28 cellular contexts compared by ENCODE assay signal in the genomic region with DNA sequence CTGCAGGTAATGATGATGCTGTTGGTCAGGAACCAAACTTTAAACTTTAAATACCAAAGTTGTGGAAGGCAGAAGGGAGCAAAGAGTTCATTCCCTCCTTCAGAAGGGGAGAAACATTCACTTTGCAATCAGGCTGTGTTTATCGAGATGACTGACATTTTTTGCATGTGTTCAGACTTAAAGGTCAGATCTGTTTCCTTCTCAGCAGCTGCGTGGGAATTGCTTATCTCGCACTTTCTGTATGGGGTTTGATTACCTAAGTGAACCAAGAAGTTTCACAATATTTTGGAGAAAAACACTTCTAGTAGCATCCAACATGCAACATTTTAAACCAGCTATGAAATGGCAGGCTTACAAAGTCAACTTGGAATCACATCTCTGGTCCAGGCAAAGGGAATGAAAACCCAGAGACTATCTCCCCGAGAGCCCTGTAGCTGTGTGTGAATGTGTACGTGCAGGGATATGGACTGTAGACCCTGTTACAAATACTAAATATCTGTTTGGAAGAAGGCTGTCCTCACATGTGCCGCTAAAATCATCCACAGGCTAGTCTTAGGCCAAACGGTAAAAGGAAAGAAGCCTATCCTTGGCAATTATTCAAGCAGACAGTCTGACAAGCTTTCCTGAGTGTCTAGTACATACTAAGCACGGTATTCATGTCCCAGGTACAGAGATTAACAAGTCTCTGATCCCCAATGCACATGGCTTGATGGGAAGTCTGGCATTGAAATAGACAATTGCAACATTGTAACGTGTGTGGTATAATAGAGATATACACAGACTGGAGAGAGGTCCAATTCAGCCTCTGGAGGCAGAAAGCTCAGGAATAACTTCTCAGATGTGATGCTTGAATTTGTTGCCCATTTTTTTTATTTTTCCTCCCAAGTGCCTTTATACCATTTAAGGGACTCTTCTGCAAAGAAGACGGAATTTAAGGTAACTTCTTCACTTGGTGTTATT.
"Had no signal": no experiment of that assay in that cellular context is flagged by ENCODE, and none has a peak within 500 bp of the region (broad histone marks: within the 10 kb centered on the region; RNA-seq: fewer than 3 reads in every experiment).

No MANE protein-coding gene starts in this region.

- H2AFZ ChIP-seq: parathyroid adenoma had no signal

- H3K9ac ChIP-seq: parathyroid adenoma had no signal

- FAIRE-seq: keratinocyte, TTC549 had no signal

- H3K27ac ChIP-seq: cardiac muscle cell, coronary artery, dorsolateral prefrontal cortex, gastrocnemius medialis, lower lobe of right lung, parathyroid adenoma, psoas muscle, upper lobe of left lung, vagina, VCaP had no signal

- H3K36me3 ChIP-seq: cardiac muscle cell, gastrocnemius medialis, lower lobe of right lung, upper lobe of left lung, vagina had no signal

- H3K4me3 ChIP-seq: cardiac muscle cell, coronary artery, dorsolateral prefrontal cortex, gastrocnemius medialis, lower lobe of right lung, psoas muscle, upper lobe of left lung, vagina had no signal

- DNase-seq: activated CD4-positive, alpha-beta T cell treated with anti-CD3 and anti-CD28 coated beads for 4 hours; activated CD4-positive, alpha-beta T cell treated with anti-CD3 and anti-CD28 coated beads, Interleukin-2, amount 50 U/mL, for 4 hours; activated CD8-positive, alpha-beta memory T cell treated with anti-CD3 and anti-CD28 coated beads for 24 hours; activated effector memory CD4-positive, alpha-beta T cell treated with Interleukin-2 at 50 U/mL for 16 hours; activated naive CD4-positive, alpha-beta T cell treated with Interleukin-2 at 50 U/mL for 16 hours; anterior cingulate cortex; dorsolateral prefrontal cortex; effector memory CD4-positive, alpha-beta T cell; erythroblast; gastrocnemius medialis; glutamatergic neuron; left colon; lower lobe of right lung; mesenchymal stem cell; naive thymus-derived CD8-positive, alpha-beta T cell; nucleus accumbens; psoas muscle; stimulated activated CD4-positive, alpha-beta T cell treated with anti-CD3 and anti-CD28 coated beads, Interleukin-4, amount 100 ng/mL, for 24 hours; T-helper 9 cell; upper lobe of left lung had no signal

- H3K9me3 ChIP-seq: gastrocnemius medialis, vagina had no signal

- H3K27me3 ChIP-seq: cardiac muscle cell, dorsolateral prefrontal cortex, gastrocnemius medialis, upper lobe of left lung, vagina had no signal

- H3K79me2 ChIP-seq: parathyroid adenoma had no signal

- H3K4me1 ChIP-seq: gastrocnemius medialis, lower lobe of right lung, parathyroid adenoma, psoas muscle, upper lobe of left lung, vagina had no signal

- ATAC-seq: gastrocnemius medialis; left colon; lower lobe of right lung; naive thymus-derived CD8-positive, alpha-beta T cell; psoas muscle; stimulated activated effector memory CD8-positive, alpha-beta T cell treated with anti-CD3 and anti-CD28 coated beads, Interleukin-12 subunit alpha, Interleukin-12 subunit beta, amount 100 ng/mL, for 72 hours had no signal
